1 cellular context compared by ENCODE assay signal in the genomic region with DNA sequence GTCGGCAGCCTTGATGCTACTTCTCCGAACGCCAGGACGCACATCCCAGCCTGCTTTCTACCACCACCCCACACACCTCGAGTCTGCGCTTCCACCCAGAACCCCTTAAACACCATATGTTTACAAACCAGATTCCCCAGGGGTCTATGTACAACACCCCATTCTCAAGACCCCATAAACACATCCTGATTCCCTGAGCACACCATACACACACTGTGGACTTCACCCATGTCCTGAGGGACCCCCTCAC.
TF ChIP-seq lines count a peak whose summit lies in the region.

No MANE protein-coding gene starts in this region.

TF ChIP-seq in K562, 482 proteins besides CTCF, POLR2A, EP300 and RAD21:
- TF ChIP-seq, protein P1, sequence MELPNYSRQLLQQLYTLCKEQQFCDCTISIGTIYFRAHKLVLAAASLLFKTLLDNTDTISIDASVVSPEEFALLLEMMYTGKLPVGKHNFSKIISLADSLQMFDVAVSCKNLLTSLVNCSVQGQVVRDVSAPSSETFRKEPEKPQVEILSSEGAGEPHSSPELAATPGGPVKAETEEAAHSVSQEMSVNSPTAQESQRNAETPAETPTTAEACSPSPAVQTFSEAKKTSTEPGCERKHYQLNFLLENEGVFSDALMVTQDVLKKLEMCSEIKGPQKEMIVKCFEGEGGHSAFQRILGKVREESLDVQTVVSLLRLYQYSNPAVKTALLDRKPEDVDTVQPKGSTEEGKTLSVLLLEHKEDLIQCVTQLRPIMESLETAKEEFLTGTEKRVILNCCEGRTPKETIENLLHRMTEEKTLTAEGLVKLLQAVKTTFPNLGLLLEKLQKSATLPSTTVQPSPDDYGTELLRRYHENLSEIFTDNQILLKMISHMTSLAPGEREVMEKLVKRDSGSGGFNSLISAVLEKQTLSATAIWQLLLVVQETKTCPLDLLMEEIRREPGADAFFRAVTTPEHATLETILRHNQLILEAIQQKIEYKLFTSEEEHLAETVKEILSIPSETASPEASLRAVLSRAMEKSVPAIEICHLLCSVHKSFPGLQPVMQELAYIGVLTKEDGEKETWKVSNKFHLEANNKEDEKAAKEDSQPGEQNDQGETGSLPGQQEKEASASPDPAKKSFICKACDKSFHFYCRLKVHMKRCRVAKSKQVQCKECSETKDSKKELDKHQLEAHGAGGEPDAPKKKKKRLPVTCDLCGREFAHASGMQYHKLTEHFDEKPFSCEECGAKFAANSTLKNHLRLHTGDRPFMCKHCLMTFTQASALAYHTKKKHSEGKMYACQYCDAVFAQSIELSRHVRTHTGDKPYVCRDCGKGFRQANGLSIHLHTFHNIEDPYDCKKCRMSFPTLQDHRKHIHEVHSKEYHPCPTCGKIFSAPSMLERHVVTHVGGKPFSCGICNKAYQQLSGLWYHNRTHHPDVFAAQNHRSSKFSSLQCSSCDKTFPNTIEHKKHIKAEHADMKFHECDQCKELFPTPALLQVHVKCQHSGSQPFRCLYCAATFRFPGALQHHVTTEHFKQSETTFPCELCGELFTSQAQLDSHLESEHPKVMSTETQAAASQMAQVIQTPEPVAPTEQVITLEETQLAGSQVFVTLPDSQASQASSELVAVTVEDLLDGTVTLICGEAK (IDR thresholded peaks at IDR 0.05), result peak; percentile 38; the same call in 1 of the 2 replicates
- TF ChIP-seq, protein P1 (CRISPR knock-in tag; IDR thresholded peaks at IDR 0.05), result no peak
- TF ChIP-seq PHB2 (IDR thresholded peaks at IDR 0.05; ENCODE audit: low read depth), result peak; percentile 37; the same call in 1 of the 2 replicates
- no peak for TF ChIP-seq MIER1 (IDR thresholded peaks at IDR 0.05; ENCODE audit: low read depth)
